ENCODE assay signal across 8 cellular contexts in the genomic region with DNA sequence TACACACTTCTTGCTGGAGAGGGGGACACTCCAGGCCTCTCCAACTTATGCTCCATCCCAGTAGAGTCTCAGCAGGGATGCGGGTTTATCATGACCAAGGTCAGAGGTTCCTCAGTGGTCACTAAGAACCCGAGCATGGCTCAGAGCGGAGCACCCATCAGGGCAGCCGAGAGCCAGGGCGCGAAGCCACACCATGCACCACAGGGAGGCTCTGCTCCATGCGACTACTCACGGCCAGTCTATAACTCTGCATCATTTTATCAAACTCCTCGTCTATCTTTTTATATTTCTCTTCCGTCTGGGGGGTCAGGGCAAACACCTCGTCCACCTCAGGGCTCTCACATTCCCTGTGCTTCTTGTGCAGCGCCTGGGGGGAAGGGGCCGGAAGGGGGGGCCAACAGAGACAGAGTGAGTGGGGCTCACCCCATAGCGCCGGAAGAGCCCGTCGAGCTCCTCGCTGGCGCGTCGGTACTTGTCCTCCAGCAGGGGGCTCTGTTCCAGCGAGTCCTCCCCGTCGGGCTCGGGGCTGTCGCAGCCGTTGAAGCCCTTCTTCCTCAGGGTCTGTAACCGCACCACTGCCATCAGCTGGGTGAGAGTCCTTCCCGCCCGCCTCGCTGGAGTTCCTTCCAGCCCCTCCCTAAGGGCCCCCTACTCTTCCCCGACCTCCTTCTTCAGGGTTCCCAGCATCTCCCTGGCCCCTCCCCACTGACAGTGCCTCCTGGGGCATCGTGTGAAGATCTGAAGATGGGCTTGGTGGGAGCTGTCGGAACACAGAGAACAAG. TPM values are rescaled to one million over a fixed set of nuclear protein-coding genes. Genes with fewer than 3 reads are reported as not detected.
DNase-seq lines count a peak whose midpoint lies in the region; ATAC-seq and TF ChIP-seq lines count a peak whose summit lies in the region.

No MANE protein-coding gene starts in this region.

- in situ Hi-C loops in KBM-7 (cut with MboI; ENCODE audit: low pct_unique_long_range_greater_than_20kb, low sequenced_read_pairs): no loop called here

- no peak for TF ChIP-seq POLR2A in body of pancreas (IDR thresholded peaks at IDR 0.05)

- H3K36me3 ChIP-seq in body of pancreas (replicated peaks in 1 of 2; ENCODE audit: insufficient read depth in 1 of 2, low read depth in 2 of 2): peaks cover 0 to 29% of the 10 kb centered on the region in 2 donors

- DNase-seq in D341Med (ENCODE audit: low spot score): peak; percentile 94
- DNase-seq in body of pancreas: peak; percentile 44 to 64 (median 50)
- peak in 1 of 2 donors; percentile 65 for DNase-seq in left colon
- peak in 2 of 3 experiments; percentile 67 to 72 for DNase-seq in stimulated activated CD4-positive, alpha-beta T cell treated with anti-CD3 and anti-CD28 coated beads, TNF-alpha, amount 100 ng/mL, for 24 hours (ENCODE audit: low read depth in 3 of 3)
- no peak for DNase-seq in cerebellar cortex (ENCODE audit: low spot score)
- no peak for DNase-seq in KBM-7

- intact Hi-C loops in body of pancreas (cut with DNase I): no loop called here
- intact Hi-C loops in left colon (cut with DNase I, micrococcal nuclease): no loop called here

- peak; percentile 60 for TF ChIP-seq CTCF in VCaP (conservative IDR thresholded peaks at IDR 0.05)
- TF ChIP-seq CTCF in body of pancreas (IDR thresholded peaks at IDR 0.05): peak; percentile 23 to 50 (median 46)

- H3K27ac ChIP-seq in VCaP (no peak overlapping the region), body of pancreas (peak overlapping the region in 1 of 4 donors; percentile 3)

- ATAC-seq in HG02970 (IDR thresholded peaks at IDR 0.05; ENCODE audit: low FRiP score, unreplicated experiment): peak; percentile 47
- peak; percentile 31 for ATAC-seq in body of pancreas
- peak; percentile 49 for ATAC-seq in left colon

- no peak overlapping the region for H3K4me3 ChIP-seq in body of pancreas

- 54 to 64% methylated on average over 31 to 34 of the region's 34 CpGs for WGBS in body of pancreas, 2 donors

- no peaks in the 10 kb centered on the region for H3K9me3 ChIP-seq in body of pancreas

- peaks cover 41% of the 10 kb centered on the region for H3K4me1 ChIP-seq in body of pancreas

- H3K27me3 ChIP-seq in body of pancreas: no peaks in the 10 kb centered on the region

RNA-seq across cellular contexts. Expression of gene MEF2D, which starts 20.0 kb away (rescaled TPM):
- 10 to 100 TPM; 15.6 to 18.1 TPM for total RNA-seq in body of pancreas
- 10 to 100 TPM; 45.9 to 66.4 TPM for total RNA-seq in left colon

Comparison
In these comparisons a context has a peak if more than half of its experiments do, and no peak if none do; other contexts are left out.
1. DNase-seq: peak in D341Med (single experiment), body of pancreas (4 of 4) and stimulated activated CD4-positive, alpha-beta T cell treated with anti-CD3 and anti-CD28 coated beads, TNF-alpha, amount 100 ng/mL, for 24 hours (2 of 3); none in cerebellar cortex (single experiment) and KBM-7 (single experiment).
2. Peak in every context shown above with its lines, with median percentiles within 50 percentile points of each other: ATAC-seq.